In genomic region chr2:10864888-10865551, GRCh38 we compare ENCODE assay signal across 8 cellular contexts. TPM values are rescaled to one million over a fixed set of nuclear protein-coding genes. Genes with fewer than 3 reads are reported as not detected.
DNase-seq lines count a peak whose midpoint lies in the region; ATAC-seq and TF ChIP-seq lines count a peak whose summit lies in the region.

No MANE protein-coding gene starts in this region.

- no peaks in the 10 kb centered on the region for H4K20me1 ChIP-seq in DND-41 (ENCODE audit: insufficient read depth, low read length)

- peaks cover 36% of the 10 kb centered on the region for H3K27me3 ChIP-seq in DND-41 (ENCODE audit: insufficient read depth, low read length, poor library complexity)
- peaks cover 0 to 12% (median 0%) of the 10 kb centered on the region in 3 donors for H3K27me3 ChIP-seq in skeletal muscle tissue (ENCODE audit: control insufficient read depth in 3 of 3, insufficient read depth in 3 of 3, low read length in 3 of 3)

- DNase-seq in DND-41 = no peak
- peak; percentile 49 for DNase-seq in GM19238 (ENCODE audit: insufficient read length, low spot score)
- DNase-seq in activated CD8-positive, alpha-beta T cell treated with anti-CD3 and anti-CD28 coated beads for 36 hours = peak; percentile 43
- DNase-seq in OCI-M1 (lab: John Stamatoyannopoulos, UW) = no peak
- DNase-seq in DMS114 treated with DMSO at 0.1 percent for 48 hours (lab: John Stamatoyannopoulos, UW; ENCODE audit: unreplicated experiment) = no peak
- DNase-seq in GF-D8 (lab: John Stamatoyannopoulos, UW) = no peak

- H2AFZ ChIP-seq in DND-41 (ENCODE audit: low read depth, low read length) = no peak overlapping the region

- H3K9ac ChIP-seq in DND-41 (ENCODE audit: low read depth, low read length) = no peak overlapping the region
- peak overlapping the region in 2 of 3 donors; percentile 26 to 54 for H3K9ac ChIP-seq in skeletal muscle tissue (ENCODE audit: low read depth in 1 of 3, low read length in 3 of 3)

- no peak overlapping the region for H3K27ac ChIP-seq in DND-41 (ENCODE audit: low read length)
- peak overlapping the region; percentile 67 for H3K27ac ChIP-seq in skeletal muscle tissue (ENCODE audit: low read depth, low read length)

- POLR2A ChIA-PET in activated CD8-positive, alpha-beta T cell treated with anti-CD3 and anti-CD28 coated beads for 36 hours (lab: Charles Lee) = interaction anchor here (0.6 kb wide), 1 partner anchor 78 kb away, joined by 3 read pairs; no protein-coding TSS in a partner anchor

- H3K27ac Mint-ChIP-seq in activated CD8-positive, alpha-beta T cell treated with anti-CD3 and anti-CD28 coated beads for 36 hours = no peak overlapping the region

- H3K9me3 ChIP-seq in DND-41 (ENCODE audit: insufficient read depth, low read length, severe bottlenecking) (no peaks in the 10 kb centered on the region), skeletal muscle tissue (ENCODE audit: control insufficient read depth in 3 of 3, low read length in 3 of 3) (peaks cover 0 to 2% (median 0%) of the 10 kb centered on the region in 3 donors)

- H3K36me3 Mint-ChIP-seq in activated CD8-positive, alpha-beta T cell treated with anti-CD3 and anti-CD28 coated beads for 36 hours (ENCODE audit: low read depth) = no peaks in the 10 kb centered on the region

- H3K4me1 ChIP-seq in DND-41 (ENCODE audit: insufficient read depth, low read length) = no peaks in the 10 kb centered on the region
- H3K4me1 ChIP-seq in skeletal muscle tissue (ENCODE audit: control insufficient read depth in 3 of 3, insufficient read depth in 3 of 3, low read length in 3 of 3) = peaks cover 19 to 53% (median 38%) of the 10 kb centered on the region in 3 donors

- peaks cover 18% of the 10 kb centered on the region for H3K4me1 Mint-ChIP-seq in activated CD8-positive, alpha-beta T cell treated with anti-CD3 and anti-CD28 coated beads for 36 hours (ENCODE audit: low read depth)

- H3K4me3 Mint-ChIP-seq in activated CD8-positive, alpha-beta T cell treated with anti-CD3 and anti-CD28 coated beads for 36 hours = no peak overlapping the region

- H3K4me2 ChIP-seq in DND-41 (ENCODE audit: insufficient read depth, low read length) = no peak overlapping the region

- H3K36me3 ChIP-seq in DND-41 (ENCODE audit: insufficient read depth, low read length) (no peaks in the 10 kb centered on the region), skeletal muscle tissue (ENCODE audit: control insufficient read depth in 3 of 3, insufficient read depth in 3 of 3, low read length in 3 of 3) (no peaks in the 10 kb centered on the region)

- CTCF ChIA-PET in activated CD8-positive, alpha-beta T cell treated with anti-CD3 and anti-CD28 coated beads for 36 hours (lab: Charles Lee) = interaction anchor here (1.0 to 2.0 kb wide), 6 partner anchors 9 to 32 kb away, joined by 3 to 8 read pairs (median 5); no protein-coding TSS in a partner anchor

- H3K9me3 Mint-ChIP-seq in activated CD8-positive, alpha-beta T cell treated with anti-CD3 and anti-CD28 coated beads for 36 hours = no peaks in the 10 kb centered on the region

- peak; percentile 78 for ATAC-seq in DND-41 (ENCODE audit: insufficient read depth, low read depth)
- ATAC-seq in HG03095 (IDR thresholded peaks at IDR 0.05; ENCODE audit: unreplicated experiment) = peak; percentile 81
- peak; percentile 87 for ATAC-seq in activated CD8-positive, alpha-beta T cell treated with anti-CD3 and anti-CD28 coated beads for 36 hours

- H3K4me3 ChIP-seq in DND-41 (ENCODE audit: low read depth in 1 of 2, low read length in 2 of 2) (no peak overlapping the region), skeletal muscle tissue (ENCODE audit: low read length in 3 of 3) (peak overlapping the region in 2 of 3 donors; percentile 4 to 49)

- peak; percentile 42 for TF ChIP-seq CTCF in DND-41 (IDR thresholded peaks at IDR 0.05; ENCODE audit: borderline replicate concordance, extremely low read depth, low read length, poor library complexity, severe bottlenecking)
- TF ChIP-seq CTCF in activated CD8-positive, alpha-beta T cell treated with anti-CD3 and anti-CD28 coated beads for 36 hours (IDR thresholded peaks at IDR 0.05) = peak; percentile 27

- peaks cover 22% of the 10 kb centered on the region for H3K27me3 Mint-ChIP-seq in activated CD8-positive, alpha-beta T cell treated with anti-CD3 and anti-CD28 coated beads for 36 hours

- intact Hi-C loops in activated CD8-positive, alpha-beta T cell treated with anti-CD3 and anti-CD28 coated beads for 36 hours (cut with micrococcal nuclease) = no loop called here

- H3K79me2 ChIP-seq in DND-41 (ENCODE audit: insufficient read depth, low read length) = no peaks in the 10 kb centered on the region

RNA-seq across cellular contexts. Expression of gene KCNF1, which starts 46.7 kb away (rescaled TPM):
- not detected for total RNA-seq in activated CD8-positive, alpha-beta T cell treated with anti-CD3 and anti-CD28 coated beads for 36 hours
- total RNA-seq in skeletal muscle tissue = 1.6 TPM

RNA-seq across cellular contexts. Expression of gene PDIA6, which starts 52.4 kb away (rescaled TPM):
- 100 to 1,000 TPM; 146 to 150 TPM for total RNA-seq in activated CD8-positive, alpha-beta T cell treated with anti-CD3 and anti-CD28 coated beads for 36 hours
- 138 TPM for total RNA-seq in skeletal muscle tissue

Comparison
In these comparisons a context has a peak if more than half of its experiments do, and no peak if none do; other contexts are left out.
1. DNase-seq: peak in GM19238 (single experiment) and activated CD8-positive, alpha-beta T cell treated with anti-CD3 and anti-CD28 coated beads for 36 hours (single experiment); none in DND-41 (single experiment), OCI-M1 (single experiment), DMS114 treated with DMSO at 0.1 percent for 48 hours (single experiment) and GF-D8 (single experiment).
2. H3K4me3 ChIP-seq: peak in skeletal muscle tissue (2 of 3); none in DND-41 (0 of 2).
3. Peak in every context shown above with its lines, with median percentiles within 50 percentile points of each other: ATAC-seq.